13 cellular contexts compared by ENCODE assay signal in genomic region chr2:143489135-143489534, GRCh38.
DNase-seq lines count a peak whose midpoint lies in the region; ATAC-seq and TF ChIP-seq lines count a peak whose summit lies in the region.
"Had no signal": no experiment of that assay in that cellular context is flagged by ENCODE, and none has a peak within 500 bp of the region (broad histone marks: within the 10 kb centered on the region; RNA-seq: fewer than 3 reads in every experiment).

No MANE protein-coding gene starts in this region.

- no peak overlapping the region for H2AFZ ChIP-seq in smooth muscle cell (ENCODE audit: low read depth)

- peak; percentile 86 for DNase-seq in ELR (ENCODE audit: low read depth)
- peak; percentile 26 for DNase-seq in RWPE1 (ENCODE audit: low spot score)
- DNase-seq in fibroblast of mammary gland (ENCODE audit: low read depth) = peak; percentile 41
- no peak for DNase-seq in smooth muscle cell (lab: John Stamatoyannopoulos, UW; ENCODE audit: unreplicated experiment)
- no peak for DNase-seq in activated naive CD4-positive, alpha-beta T cell treated with anti-CD3 and anti-CD28 coated beads for 36 hours
- DNase-seq in T-helper 1 cell = no peak
- DNase-seq: activated CD4-positive, alpha-beta T cell treated with anti-CD3 and anti-CD28 coated beads for 48 hours; MG63; NCI-H2081; retina had no signal

- no peaks in the 10 kb centered on the region for H3F3A ChIP-seq in smooth muscle cell (ENCODE audit: low read depth)

- H3K9me3 Mint-ChIP-seq in stimulated activated memory B cell treated with anti-CD40 and anti-IgM and Interleukin-4, amounts not matched to agents 10 μg/mL and 1 μg/mL and 100 μg/mL, for 72 hours = no peaks in the 10 kb centered on the region
- peaks cover 5% of the 10 kb centered on the region for H3K9me3 Mint-ChIP-seq in activated naive CD4-positive, alpha-beta T cell treated with anti-CD3 and anti-CD28 coated beads for 36 hours

- H4K20me1 ChIP-seq in smooth muscle cell (ENCODE audit: low read depth) = no peaks in the 10 kb centered on the region

- peaks cover 13% of the 10 kb centered on the region for H3K4me1 Mint-ChIP-seq in stimulated activated memory B cell treated with anti-CD40 and anti-IgM and Interleukin-4, amounts not matched to agents 10 μg/mL and 1 μg/mL and 100 μg/mL, for 72 hours
- peaks cover 21% of the 10 kb centered on the region for H3K4me1 Mint-ChIP-seq in activated naive CD4-positive, alpha-beta T cell treated with anti-CD3 and anti-CD28 coated beads for 36 hours (ENCODE audit: low read depth)

- no peak for ATAC-seq in stimulated activated memory B cell treated with anti-CD40 and anti-IgM and Interleukin-4, amounts not matched to agents 10 μg/mL and 1 μg/mL and 100 μg/mL, for 72 hours

- no peak overlapping the region for H3K4me3 Mint-ChIP-seq in stimulated activated memory B cell treated with anti-CD40 and anti-IgM and Interleukin-4, amounts not matched to agents 10 μg/mL and 1 μg/mL and 100 μg/mL, for 72 hours
- no peak overlapping the region for H3K4me3 Mint-ChIP-seq in activated naive CD4-positive, alpha-beta T cell treated with anti-CD3 and anti-CD28 coated beads for 36 hours
- H3K4me3 Mint-ChIP-seq: T-helper 1 cell treated with Interleukin-12 subunit alpha and Interleukin-12 subunit beta and Interleukin-4 antibody, amounts not matched to agents 30 μg/mL and 1 μg/mL, for 36 hours had no signal

- H3K36me3 Mint-ChIP-seq in stimulated activated memory B cell treated with anti-CD40 and anti-IgM and Interleukin-4, amounts not matched to agents 10 μg/mL and 1 μg/mL and 100 μg/mL, for 72 hours = peaks cover 33% of the 10 kb centered on the region
- peaks cover 25% of the 10 kb centered on the region for H3K36me3 Mint-ChIP-seq in activated naive CD4-positive, alpha-beta T cell treated with anti-CD3 and anti-CD28 coated beads for 36 hours (ENCODE audit: low read depth)

- no peaks in the 10 kb centered on the region for H3K36me3 ChIP-seq in smooth muscle cell (ENCODE audit: low read depth)
- H3K36me3 ChIP-seq: esophagus muscularis mucosa, MG63 had no signal

- peak overlapping the region; percentile 74 for H3K4me2 ChIP-seq in smooth muscle cell

- no peak overlapping the region for H3K9ac ChIP-seq in smooth muscle cell (ENCODE audit: low read depth)

- CTCF ChIA-PET in RWPE1 (lab: Yijun Ruan, JAX) = interaction anchor here (0.5 to 0.6 kb wide), 2 partner anchors 17 to 171 kb away, joined by 3 read pairs; no protein-coding TSS in a partner anchor
- CTCF ChIA-PET in activated naive CD4-positive, alpha-beta T cell treated with anti-CD3 and anti-CD28 coated beads for 36 hours (lab: Charles Lee) = no interaction called here

- H3K27me3 Mint-ChIP-seq in stimulated activated memory B cell treated with anti-CD40 and anti-IgM and Interleukin-4, amounts not matched to agents 10 μg/mL and 1 μg/mL and 100 μg/mL, for 72 hours = no peaks in the 10 kb centered on the region
- no peaks in the 10 kb centered on the region for H3K27me3 Mint-ChIP-seq in activated naive CD4-positive, alpha-beta T cell treated with anti-CD3 and anti-CD28 coated beads for 36 hours (ENCODE audit: low read depth)

- H3K27ac ChIP-seq in RWPE1 (no peak overlapping the region), smooth muscle cell (ENCODE audit: low read depth) (peak overlapping the region; percentile 22)

- TF ChIP-seq CTCF in RWPE1 (conservative IDR thresholded peaks at IDR 0.05; ENCODE audit: low read depth) (no peak), fibroblast of mammary gland (conservative IDR thresholded peaks at IDR 0.05; ENCODE audit: control insufficient read depth, insufficient read depth, low read depth, low read length) (no peak), smooth muscle cell (IDR thresholded peaks at IDR 0.05; ENCODE audit: borderline replicate concordance, insufficient read depth, poor library complexity, severe bottlenecking) (no peak)

- POLR2A ChIA-PET in RWPE1 (lab: Yijun Ruan, JAX; ENCODE audit: low non-redundant PET) = no interaction called here

- no peaks in the 10 kb centered on the region for H3K9me3 ChIP-seq in smooth muscle cell (replicated peaks; ENCODE audit: low read depth)
- H3K9me3 ChIP-seq: esophagus muscularis mucosa, MG63 had no signal

- no peak overlapping the region for H3K27ac Mint-ChIP-seq in stimulated activated memory B cell treated with anti-CD40 and anti-IgM and Interleukin-4, amounts not matched to agents 10 μg/mL and 1 μg/mL and 100 μg/mL, for 72 hours
- no peak overlapping the region for H3K27ac Mint-ChIP-seq in activated naive CD4-positive, alpha-beta T cell treated with anti-CD3 and anti-CD28 coated beads for 36 hours
- H3K27ac Mint-ChIP-seq: T-helper 1 cell treated with Interleukin-12 subunit alpha and Interleukin-12 subunit beta and Interleukin-4 antibody, amounts not matched to agents 30 μg/mL and 1 μg/mL, for 36 hours had no signal

- no peaks in the 10 kb centered on the region for H3K27me3 ChIP-seq in smooth muscle cell (ENCODE audit: low read depth)
- H3K27me3 ChIP-seq: esophagus muscularis mucosa, MG63 had no signal

- H3K4me3 ChIP-seq in fibroblast of mammary gland (ENCODE audit: control insufficient read depth, low read depth, low read length) (no peak overlapping the region), smooth muscle cell (no peak overlapping the region)
- H3K4me3 ChIP-seq: esophagus muscularis mucosa, MG63 had no signal

- H3K4me1 ChIP-seq in smooth muscle cell (ENCODE audit: low read depth) = no peaks in the 10 kb centered on the region

- WGBS in smooth muscle cell (ENCODE audit: low lambda C conversion rate) = 17% methylated on average over 3 of the region's 3 CpGs

- intact Hi-C loops in activated naive CD4-positive, alpha-beta T cell treated with anti-CD3 and anti-CD28 coated beads for 36 hours (cut with micrococcal nuclease) = no loop called here

- H3K79me2 ChIP-seq in smooth muscle cell (ENCODE audit: low read depth) = no peaks in the 10 kb centered on the region

Comparison
In these comparisons a context has a peak if more than half of its experiments do, and no peak if none do; other contexts are left out.
1. DNase-seq: peak in ELR (single experiment), RWPE1 (single experiment) and fibroblast of mammary gland (single experiment); none in smooth muscle cell (single experiment), activated naive CD4-positive, alpha-beta T cell treated with anti-CD3 and anti-CD28 coated beads for 36 hours (single experiment) and T-helper 1 cell (0 of 5).